In genomic region chr14:93533864-93534263, GRCh38 we compare ENCODE assay signal across 11 cellular contexts.
DNase-seq lines count a peak whose midpoint lies in the region; ATAC-seq lines count a peak whose summit lies in the region.
"Had no signal": no experiment of that assay in that cellular context is flagged by ENCODE, and none has a peak within 500 bp of the region (broad histone marks: within the 10 kb centered on the region; RNA-seq: fewer than 3 reads in every experiment).

No MANE protein-coding gene starts in this region.

- H3K27me3 ChIP-seq in Karpas-422 (ENCODE audit: low read length) = no peaks in the 10 kb centered on the region

- H3K4me2 ChIP-seq in Karpas-422 (ENCODE audit: low read depth, low read length, poor library complexity, severe bottlenecking) = no peak overlapping the region

- intact Hi-C loops in left colon (cut with DNase I, micrococcal nuclease) = no loop called here

- no peak overlapping the region for H3K9ac ChIP-seq in Karpas-422 (ENCODE audit: low read length)
- H3K9ac ChIP-seq: parathyroid adenoma had no signal

- DNase-seq in Karpas-422 (peak; percentile 57), left colon (no peak), NCI-H1048 (lab: John Stamatoyannopoulos, UW) (no peak), AG20443 (ENCODE audit: low spot score) (no peak), HUDEP-2 (lab: John Stamatoyannopoulos, UW; ENCODE audit: unreplicated experiment in 76 of 76) (no peak)
- no peak for DNase-seq in naive thymus-derived CD8-positive, alpha-beta T cell
- DNase-seq: EL, NCI-H510A had no signal

- peaks cover 11% of the 10 kb centered on the region for H3K4me1 ChIP-seq in Karpas-422 (ENCODE audit: low read length)
- H3K4me1 ChIP-seq: parathyroid adenoma had no signal

- H3K36me3 ChIP-seq in Karpas-422 (ENCODE audit: insufficient read depth, low read length) = no peaks in the 10 kb centered on the region

- peaks cover 5 to 38% (median 18%) of the 10 kb centered on the region in 5 donors for H3K27me3 Mint-ChIP-seq in naive thymus-derived CD8-positive, alpha-beta T cell

- H3K4me3 ChIP-seq in Karpas-422 (ENCODE audit: low read length) = no peak overlapping the region

- H4K20me1 ChIP-seq in Karpas-422 (ENCODE audit: insufficient read depth, low read depth, low read length) = no peaks in the 10 kb centered on the region

- ATAC-seq in GM18858 (IDR thresholded peaks at IDR 0.05; ENCODE audit: unreplicated experiment) = peak; percentile 86
- peak; percentile 81 for ATAC-seq in GM21825 (IDR thresholded peaks at IDR 0.05; ENCODE audit: unreplicated experiment)
- ATAC-seq in left colon = peak; percentile 34
- no peak for ATAC-seq in naive thymus-derived CD8-positive, alpha-beta T cell

- H3K9me3 ChIP-seq in Karpas-422 (ENCODE audit: low read length) = no peaks in the 10 kb centered on the region

- no peak overlapping the region for H2AFZ ChIP-seq in Karpas-422 (ENCODE audit: low read length)
- H2AFZ ChIP-seq: parathyroid adenoma had no signal

- H3K27ac ChIP-seq in Karpas-422 (ENCODE audit: low read length) = no peak overlapping the region
- H3K27ac ChIP-seq: parathyroid adenoma had no signal

- H3K4me1 Mint-ChIP-seq in naive thymus-derived CD8-positive, alpha-beta T cell = peaks cover 0 to 11% (median 0%) of the 10 kb centered on the region in 4 donors

- no peaks in the 10 kb centered on the region for H3K9me2 ChIP-seq in Karpas-422 (replicated peaks; ENCODE audit: insufficient read depth, low read length)

- H3K4me3 Mint-ChIP-seq in naive thymus-derived CD8-positive, alpha-beta T cell = no peak overlapping the region

- POLR2A ChIA-PET in naive thymus-derived CD8-positive, alpha-beta T cell (lab: Charles Lee) = no interaction called here

- no peaks in the 10 kb centered on the region for H3K79me2 ChIP-seq in Karpas-422 (ENCODE audit: low read length)
- H3K79me2 ChIP-seq: parathyroid adenoma had no signal

- H3K9me3 Mint-ChIP-seq in naive thymus-derived CD8-positive, alpha-beta T cell = no peaks in the 10 kb centered on the region

- no peak overlapping the region for H3K27ac Mint-ChIP-seq in naive thymus-derived CD8-positive, alpha-beta T cell

- H3K36me3 Mint-ChIP-seq in naive thymus-derived CD8-positive, alpha-beta T cell = no peaks in the 10 kb centered on the region

Comparison
In these comparisons a context has a peak if more than half of its experiments do, and no peak if none do; other contexts are left out.
1. ATAC-seq: peak in GM18858 (single experiment), GM21825 (single experiment) and left colon (single experiment); none in naive thymus-derived CD8-positive, alpha-beta T cell (0 of 2).